Comparison of ENCODE assay signal across 1 cellular context in genomic region chr6:7727150-7727950, GRCh38.
TF ChIP-seq lines count a peak whose summit lies in the region.

No MANE protein-coding gene starts in this region.

TF ChIP-seq in H1, 55 proteins besides CTCF, POLR2A, EP300 and RAD21 (continued from another document):
- TF ChIP-seq, protein P1, sequence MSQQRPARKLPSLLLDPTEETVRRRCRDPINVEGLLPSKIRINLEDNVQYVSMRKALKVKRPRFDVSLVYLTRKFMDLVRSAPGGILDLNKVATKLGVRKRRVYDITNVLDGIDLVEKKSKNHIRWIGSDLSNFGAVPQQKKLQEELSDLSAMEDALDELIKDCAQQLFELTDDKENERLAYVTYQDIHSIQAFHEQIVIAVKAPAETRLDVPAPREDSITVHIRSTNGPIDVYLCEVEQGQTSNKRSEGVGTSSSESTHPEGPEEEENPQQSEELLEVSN (IDR thresholded peaks at IDR 0.05): peak; percentile 75
- TF ChIP-seq CREB1 (IDR thresholded peaks at IDR 0.05): 0 out of 2 replicates have a peak, but pooled peaks have one; percentile 27
- no peak for TF ChIP-seq JUN (IDR thresholded peaks at IDR 0.05; ENCODE audit: low read depth, low read length)
- TF ChIP-seq EZH2 (IDR thresholded peaks at IDR 0.05; ENCODE audit: low read depth, low read length, severe bottlenecking): peak; percentile 82
- TF ChIP-seq EGR1 (IDR thresholded peaks at IDR 0.05; ENCODE audit: borderline replicate concordance, low read depth, low read length): 0 out of 2 replicates have a peak, but pooled peaks have one; percentile 8
- TF ChIP-seq RBBP5 (IDR thresholded peaks at IDR 0.05; ENCODE audit: borderline replicate concordance, low read depth, low read length): 0 out of 2 replicates have a peak, but pooled peaks have one; percentile 34
- 0 out of 2 replicates have a peak, but pooled peaks have one; percentile 11 for TF ChIP-seq GABPA (IDR thresholded peaks at IDR 0.05; ENCODE audit: borderline replicate concordance, insufficient read depth, low read length)
- TF ChIP-seq SUZ12 (IDR thresholded peaks at IDR 0.05; ENCODE audit: low read length): peak; percentile 74; the same call in 1 of the 2 replicates
- peak; percentile 45 for TF ChIP-seq KDM4A (IDR thresholded peaks at IDR 0.05; ENCODE audit: low read depth, low read length, severe bottlenecking)
- TF ChIP-seq, protein P2, sequence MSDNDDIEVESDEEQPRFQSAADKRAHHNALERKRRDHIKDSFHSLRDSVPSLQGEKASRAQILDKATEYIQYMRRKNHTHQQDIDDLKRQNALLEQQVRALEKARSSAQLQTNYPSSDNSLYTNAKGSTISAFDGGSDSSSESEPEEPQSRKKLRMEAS (IDR thresholded peaks at IDR 0.05): peak; percentile 86
